Comparison of ENCODE assay signal across 19 cellular contexts in genomic region chr17:50035421-50035879, GRCh38. TPM values are rescaled to one million over a fixed set of nuclear protein-coding genes. Genes with fewer than 3 reads are reported as not detected.
DNase-seq lines count a peak whose midpoint lies in the region; ATAC-seq and TF ChIP-seq lines count a peak whose summit lies in the region.
"Had no signal": no experiment of that assay in that cellular context is flagged by ENCODE, and none has a peak within 500 bp of the region (broad histone marks: within the 10 kb centered on the region; RNA-seq: fewer than 3 reads in every experiment).

No MANE protein-coding gene starts in this region.

- DNase-seq in GM13977 (ENCODE audit: low spot score), result peak; percentile 7
- peak; percentile 57 for DNase-seq in NCI-H510A treated with DMSO at 0.1 percent for 48 hours (lab: John Stamatoyannopoulos, UW)
- peak; percentile 51 for DNase-seq in fibroblast of villous mesenchyme (ENCODE audit: low read depth)
- DNase-seq in GM20000 (ENCODE audit: low spot score), result no peak
- no peak for DNase-seq in GM13976 (ENCODE audit: low spot score)
- DNase-seq: activated CD4-positive, alpha-beta T cell treated with anti-CD3 and anti-CD28 coated beads for 1 hour; activated naive CD4-positive, alpha-beta T cell; body of pancreas; glutamatergic neuron; immature natural killer cell; mammary epithelial cell; stimulated activated CD4-positive, alpha-beta T cell treated with anti-CD3 and anti-CD28 coated beads, Interleukin-1b, Interleukin-23, amount 100 ng/mL, for 48 hours; T-helper 2 cell had no signal

- peaks cover 13% of the 10 kb centered on the region for H3K27me3 Mint-ChIP-seq in stimulated activated memory B cell treated with anti-CD40 and anti-IgM and Interleukin-4, amounts not matched to agents 10 μg/mL and 1 μg/mL and 100 μg/mL, for 72 hours

- peak overlapping the region; percentile 55 for H3K27ac Mint-ChIP-seq in stimulated activated memory B cell treated with anti-CD40 and anti-IgM and Interleukin-4, amounts not matched to agents 10 μg/mL and 1 μg/mL and 100 μg/mL, for 72 hours
- H3K27ac Mint-ChIP-seq: immature natural killer cell had no signal

- TF ChIP-seq CTCF in GM13977 (IDR thresholded peaks at IDR 0.05; ENCODE audit: extremely low read depth, insufficient read depth, missing control alignments), result no peak
- no peak for TF ChIP-seq CTCF in fibroblast of villous mesenchyme (IDR thresholded peaks at IDR 0.05; ENCODE audit: insufficient read depth, low read depth, low read length)
- no peak for TF ChIP-seq CTCF in GM20000 (IDR thresholded peaks at IDR 0.05; ENCODE audit: extremely low read depth, missing control alignments)
- TF ChIP-seq CTCF in GM13976 (IDR thresholded peaks at IDR 0.05; ENCODE audit: borderline replicate concordance, control extremely low read depth, extremely low read depth, insufficient read depth, missing control alignments), result no peak

- no peak overlapping the region for H3K4me3 ChIP-seq in fibroblast of villous mesenchyme (ENCODE audit: low read depth, low read length)
- H3K4me3 ChIP-seq: BLaER1, body of pancreas, right atrium auricular region had no signal

- no peaks in the 10 kb centered on the region for H3K4me1 Mint-ChIP-seq in stimulated activated memory B cell treated with anti-CD40 and anti-IgM and Interleukin-4, amounts not matched to agents 10 μg/mL and 1 μg/mL and 100 μg/mL, for 72 hours
- H3K4me1 Mint-ChIP-seq: immature natural killer cell had no signal

- no peak overlapping the region for H3K4me3 Mint-ChIP-seq in stimulated activated memory B cell treated with anti-CD40 and anti-IgM and Interleukin-4, amounts not matched to agents 10 μg/mL and 1 μg/mL and 100 μg/mL, for 72 hours
- H3K4me3 Mint-ChIP-seq: immature natural killer cell had no signal

- no peak for ATAC-seq in stimulated activated memory B cell treated with anti-CD40 and anti-IgM and Interleukin-4, amounts not matched to agents 10 μg/mL and 1 μg/mL and 100 μg/mL, for 72 hours
- ATAC-seq in HG02852 (IDR thresholded peaks at IDR 0.05; ENCODE audit: unreplicated experiment), result no peak
- ATAC-seq: body of pancreas, esophagus mucosa had no signal

- no peaks in the 10 kb centered on the region for H3K36me3 Mint-ChIP-seq in stimulated activated memory B cell treated with anti-CD40 and anti-IgM and Interleukin-4, amounts not matched to agents 10 μg/mL and 1 μg/mL and 100 μg/mL, for 72 hours
- H3K36me3 Mint-ChIP-seq: immature natural killer cell had no signal

- in situ Hi-C loops in GM13977 (cut with MboI; ENCODE audit: low pct_unique_long_range_greater_than_20kb, low sequenced_read_pairs, unreplicated experiment) (no loop called here), GM13976 (cut with MboI; ENCODE audit: low sequenced_read_pairs, unreplicated experiment) (no loop called here)

- no peaks in the 10 kb centered on the region for H3K9me3 Mint-ChIP-seq in stimulated activated memory B cell treated with anti-CD40 and anti-IgM and Interleukin-4, amounts not matched to agents 10 μg/mL and 1 μg/mL and 100 μg/mL, for 72 hours
- H3K9me3 Mint-ChIP-seq: immature natural killer cell had no signal

RNA-seq across cellular contexts. Expression of gene ITGA3, which starts 20.5 kb away (rescaled TPM):
- total RNA-seq in fibroblast of villous mesenchyme, result 207 and 266 TPM in 2 replicates

RNA-seq across cellular contexts. Expression of gene DLX3, which starts 40.4 kb away (rescaled TPM):
- not detected in 2 replicates for total RNA-seq in fibroblast of villous mesenchyme
- total RNA-seq: body of pancreas, dermis microvascular lymphatic vessel endothelial cell had no signal

RNA-seq across cellular contexts. Expression of gene PDK2, which starts 59.7 kb away (rescaled TPM):
- total RNA-seq in fibroblast of villous mesenchyme, result 20.3 and 20.6 TPM in 2 replicates

Comparison
In these comparisons a context has a peak if more than half of its experiments do, and no peak if none do; other contexts are left out.
1. DNase-seq: peak in GM13977 (single experiment), NCI-H510A treated with DMSO at 0.1 percent for 48 hours (single experiment) and fibroblast of villous mesenchyme (single experiment); none in GM20000 (single experiment) and GM13976 (single experiment).